Comparison of ENCODE assay signal across 10 cellular contexts in the genomic region with DNA sequence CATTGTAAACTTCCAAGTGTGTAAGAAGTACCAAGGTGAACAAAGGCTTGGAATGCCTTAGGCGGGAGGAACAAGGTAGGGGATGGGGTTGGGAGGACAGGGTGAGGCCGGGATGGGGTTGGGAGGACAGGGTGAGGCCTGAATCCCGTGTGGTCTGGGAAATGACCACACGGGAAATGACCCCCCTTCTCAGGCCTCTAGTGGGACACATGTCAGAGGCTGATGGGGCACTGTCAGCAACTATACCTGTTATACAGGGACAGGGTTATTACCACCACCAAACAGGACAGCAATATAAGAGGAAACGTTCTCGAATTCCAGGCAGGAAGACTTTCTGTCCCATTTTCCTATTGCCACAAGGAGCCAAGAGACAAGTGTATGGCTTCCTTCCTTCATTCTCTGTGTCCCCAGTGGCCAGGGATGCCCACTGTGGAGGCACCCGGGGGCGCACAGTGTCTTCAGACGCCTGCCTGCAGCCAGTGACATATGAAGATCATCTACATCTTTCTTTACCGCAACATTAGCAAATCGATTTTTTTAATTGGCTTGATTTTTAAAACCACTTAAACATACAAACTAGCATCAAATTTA. TPM values are rescaled to one million over a fixed set of nuclear protein-coding genes. Genes with fewer than 3 reads are reported as not detected.
A peak's percentile ranks its signal among the peaks of the same experiment; 100 is the strongest.
DNase-seq lines count a peak whose midpoint lies in the region; ATAC-seq, FAIRE-seq and TF ChIP-seq lines count a peak whose summit lies in the region.
"Had no signal": no experiment of that assay in that cellular context is flagged by ENCODE, and none has a peak within 500 bp of the region (broad histone marks: within the 10 kb centered on the region; RNA-seq: fewer than 3 reads in every experiment).

No MANE protein-coding gene starts in this region.

- H3K27ac ChIP-seq in Peyer's patch (no peak overlapping the region), esophagus squamous epithelium (no peak overlapping the region), small intestine (ENCODE audit: low read depth in 1 of 2, low read length in 1 of 2) (no peak overlapping the region)

- no peak for FAIRE-seq in small intestine (lab: Jason Lieb, UNC)
- FAIRE-seq: D721Med, endometrium had no signal

- peak; percentile 6 for DNase-seq in NCI-H82 (lab: John Stamatoyannopoulos, UW)
- DNase-seq in NCI-H82 treated with DMSO at 0.1 percent for 48 hours (lab: John Stamatoyannopoulos, UW; ENCODE audit: unreplicated experiment): no peak
- no peak for DNase-seq in Peyer's patch
- no peak for DNase-seq in esophagus squamous epithelium (lab: John Stamatoyannopoulos, UW)
- DNase-seq in small intestine: peak; percentile 4
- no peak for DNase-seq in inferior parietal cortex (ENCODE audit: extremely low spot score)
- no peak for DNase-seq in hippocampal formation (lab: John Stamatoyannopoulos, UW)

- 30 to 37% methylated on average over 10 to 11 of the region's 11 CpGs for WGBS in esophagus squamous epithelium, 2 donors
- WGBS in small intestine, 3 donors: 11 to 22% (median 19%) methylated on average over 11 of the region's 11 CpGs

- H3K9me3 ChIP-seq in Peyer's patch (no peaks in the 10 kb centered on the region), esophagus squamous epithelium (no peaks in the 10 kb centered on the region), small intestine (ENCODE audit: control insufficient read depth, low read depth) (no peaks in the 10 kb centered on the region)

- H3K4me3 ChIP-seq in Peyer's patch (peak overlapping the region in 3 of 4 donors; percentile 58 to 93 (median 70)), esophagus squamous epithelium (peak overlapping the region; percentile 51 to 80 (median 65)), small intestine (ENCODE audit: low read depth in 1 of 2, low read length in 2 of 2) (peak overlapping the region in 1 of 2 donors; percentile 84)

- ATAC-seq in GM18517 (IDR thresholded peaks at IDR 0.05; ENCODE audit: unreplicated experiment): no peak

- H3K27me3 ChIP-seq in Peyer's patch (no peaks in the 10 kb centered on the region), esophagus squamous epithelium (peaks cover 0 to 46% (median 0%) of the 10 kb centered on the region in 4 donors), small intestine (ENCODE audit: control insufficient read depth in 2 of 2, insufficient read depth in 2 of 2, low read length in 2 of 2) (no peaks in the 10 kb centered on the region)

- H3K4me1 ChIP-seq in Peyer's patch (peaks cover 0 to 17% (median 8%) of the 10 kb centered on the region in 4 donors), esophagus squamous epithelium (peaks cover 10 to 37% (median 18%) of the 10 kb centered on the region in 3 donors), small intestine (ENCODE audit: control insufficient read depth in 2 of 2, insufficient read depth in 1 of 2, low read depth in 1 of 2, low read length in 1 of 2) (peaks cover 2 to 4% of the 10 kb centered on the region in 2 donors)

- TF ChIP-seq POLR2A in Peyer's patch (IDR thresholded peaks at IDR 0.05) (no peak), esophagus squamous epithelium (IDR thresholded peaks at IDR 0.05) (no peak)

- intact Hi-C loops in esophagus squamous epithelium (cut with DNase I): no loop called here

- H3K36me3 ChIP-seq in Peyer's patch (no peaks in the 10 kb centered on the region), esophagus squamous epithelium (no peaks in the 10 kb centered on the region), small intestine (ENCODE audit: control insufficient read depth in 2 of 2, insufficient read depth in 2 of 2, low read length in 2 of 2) (no peaks in the 10 kb centered on the region)

- TF ChIP-seq CTCF in Peyer's patch (IDR thresholded peaks at IDR 0.05) (no peak), esophagus squamous epithelium (IDR thresholded peaks at IDR 0.05) (no peak)

RNA-seq across cellular contexts. Expression of a gene that starts 1.3 kb away (rescaled TPM):
- total RNA-seq in Peyer's patch: 10 to 100 TPM; 11.9 to 74.3 (median 18.9) TPM
- total RNA-seq in esophagus squamous epithelium: 10 to 100 TPM; 14.3 to 50.8 (median 26.1) TPM
- polyA plus RNA-seq in small intestine: 10 to 100 TPM in 1 of 3 donors, 1 to 10 TPM in 1, under 1 TPM in 1; 0.45 to 29.6 (median 1.4) TPM

Comparison
In these comparisons a context has a peak if more than half of its experiments do, and no peak if none do; other contexts are left out.
1. DNase-seq: peak in NCI-H82 (single experiment) and small intestine (single experiment); none in NCI-H82 treated with DMSO at 0.1 percent for 48 hours (single experiment), Peyer's patch (0 of 3), esophagus squamous epithelium (single experiment), inferior parietal cortex (single experiment) and hippocampal formation (0 of 2).